ENCODE assay signal across 8 cellular contexts in genomic region chr16:87636050-87636684, GRCh38. TPM values are rescaled to one million over a fixed set of nuclear protein-coding genes. Genes with fewer than 3 reads are reported as not detected.
A peak's percentile ranks its signal among the peaks of the same experiment; 100 is the strongest.
DNase-seq lines count a peak whose midpoint lies in the region; ATAC-seq and TF ChIP-seq lines count a peak whose summit lies in the region.

No MANE protein-coding gene starts in this region.

- H3K27me3 Mint-ChIP-seq in dendritic cell treated with granulocyte-macrophage colony-stimulating factor and Interleukin-4, amounts not matched to agents 40 ng/mL and 50 ng/mL, for 4 days, result peaks cover 40% of the 10 kb centered on the region

- no peaks in the 10 kb centered on the region for H3K36me3 ChIP-seq in BLaER1

- H3K9me3 Mint-ChIP-seq in dendritic cell treated with granulocyte-macrophage colony-stimulating factor and Interleukin-4, amounts not matched to agents 40 ng/mL and 50 ng/mL, for 4 days, result peaks cover 3% of the 10 kb centered on the region

- peak overlapping the region; percentile 64; the same call in 1 of the 2 replicates for H3K9ac ChIP-seq in BLaER1

- H3K4me3 Mint-ChIP-seq in dendritic cell treated with granulocyte-macrophage colony-stimulating factor and Interleukin-4, amounts not matched to agents 40 ng/mL and 50 ng/mL, for 4 days, result peak overlapping the region; percentile 63

- intact Hi-C loops in dendritic cell treated with granulocyte-macrophage colony-stimulating factor and Interleukin-4, amounts not matched to agents 40 ng/mL and 50 ng/mL, for 4 days (cut with micrococcal nuclease), result loop anchor here (5.0 to 10.0 kb wide), 2 partner anchors 311 to 434 kb away; no protein-coding TSS in a partner anchor
- intact Hi-C loops in lower leg skin (cut with DNase I; ENCODE audit: low total_unique reads), result loop anchor here (10.0 kb wide), 1 partner anchor 221 kb away; no protein-coding TSS in a partner anchor

- ATAC-seq in GM21528 (IDR thresholded peaks at IDR 0.05; ENCODE audit: low FRiP score, unreplicated experiment), result no peak

- no peaks in the 10 kb centered on the region for H4K20me1 ChIP-seq in BLaER1

- H3K27me3 ChIP-seq in BLaER1, result no peaks in the 10 kb centered on the region

- H3K27ac ChIP-seq in BLaER1, result peak overlapping the region; percentile 68

- peak overlapping the region; percentile 99 for H3K4me2 ChIP-seq in BLaER1

- peaks cover 3% of the 10 kb centered on the region for H3K9me3 ChIP-seq in BLaER1

- peak; percentile 72 for DNase-seq in HCEC 1CT
- peak; percentile 24 for DNase-seq in NCI-H748 treated with DMSO at 0.1 percent for 48 hours (lab: John Stamatoyannopoulos, UW)
- DNase-seq in activated CD4-positive, alpha-beta T cell treated with anti-CD3 and anti-CD28 coated beads, Interleukin-2, amount 50 U/mL, for 24 hours (ENCODE audit: low read depth in 1 of 2, low spot score in 1 of 2), result peak; percentile 65 to 82
- peak; percentile 68 to 95 for DNase-seq in lower leg skin (ENCODE audit: low spot score in 2 of 2)
- DNase-seq in stimulated activated CD8-positive, alpha-beta memory T cell treated with anti-CD3 and anti-CD28 coated beads, Interleukin-12 subunit alpha, Interleukin-12 subunit beta, amount 100 ng/mL, for 24 hours (ENCODE audit: extremely low read depth), result peak; percentile 62

- no peak for TF ChIP-seq POLR2A in lower leg skin (IDR thresholded peaks at IDR 0.05)

- no peaks in the 10 kb centered on the region for H3K36me3 Mint-ChIP-seq in dendritic cell treated with granulocyte-macrophage colony-stimulating factor and Interleukin-4, amounts not matched to agents 40 ng/mL and 50 ng/mL, for 4 days (ENCODE audit: low read depth)

- peaks cover 18% of the 10 kb centered on the region for H3K4me1 Mint-ChIP-seq in dendritic cell treated with granulocyte-macrophage colony-stimulating factor and Interleukin-4, amounts not matched to agents 40 ng/mL and 50 ng/mL, for 4 days (ENCODE audit: low read depth)

- WGBS in lower leg skin, 2 donors, result 1% methylated on average over 23 to 25 of the region's 31 CpGs

- no peak overlapping the region for H3K27ac Mint-ChIP-seq in dendritic cell treated with granulocyte-macrophage colony-stimulating factor and Interleukin-4, amounts not matched to agents 40 ng/mL and 50 ng/mL, for 4 days

- H3K4me3 ChIP-seq in BLaER1 (peak overlapping the region; percentile 62), lower leg skin (ENCODE audit: low read depth, poor library complexity, severe bottlenecking) (no peak overlapping the region)

- peaks cover 24% of the 10 kb centered on the region for H3K4me1 ChIP-seq in BLaER1

- TF ChIP-seq CTCF in lower leg skin (IDR thresholded peaks at IDR 0.05), result no peak

RNA-seq across cellular contexts. Expression of gene JPH3, which starts 33.9 kb away (rescaled TPM):
- not detected for total RNA-seq in lower leg skin

Comparison
In these comparisons a context has a peak if more than half of its experiments do, and no peak if none do; other contexts are left out.
1. DNase-seq: peak in every context shown above with its lines; median percentile 82 in lower leg skin; 74 in activated CD4-positive, alpha-beta T cell treated with anti-CD3 and anti-CD28 coated beads, Interleukin-2, amount 50 U/mL, for 24 hours; 72 in HCEC 1CT; 62 in stimulated activated CD8-positive, alpha-beta memory T cell treated with anti-CD3 and anti-CD28 coated beads, Interleukin-12 subunit alpha, Interleukin-12 subunit beta, amount 100 ng/mL, for 24 hours; 24 in NCI-H748 treated with DMSO at 0.1 percent for 48 hours.